Comparison of ENCODE assay signal across 17 cellular contexts in the genomic region with DNA sequence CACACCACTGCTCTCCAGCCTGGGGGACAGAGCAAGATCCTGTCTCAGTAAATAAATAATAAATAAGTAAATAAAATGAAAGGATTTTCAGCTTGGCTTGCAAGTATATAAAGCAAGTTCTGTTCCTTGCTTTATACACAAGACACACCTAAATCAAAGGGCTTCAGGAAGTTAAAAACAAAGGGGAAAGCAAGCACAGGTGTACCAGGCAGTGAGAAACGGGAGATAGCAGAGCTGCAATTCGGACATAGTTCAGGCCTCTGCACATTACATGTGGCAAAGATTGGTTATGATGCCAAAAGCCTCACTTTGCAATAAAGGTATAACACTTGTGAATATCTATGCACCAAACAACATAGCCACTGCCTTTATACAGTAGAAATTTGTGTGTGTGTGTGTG. TPM values are rescaled to one million over a fixed set of nuclear protein-coding genes. Genes with fewer than 3 reads are reported as not detected.
A peak's percentile ranks its signal among the peaks of the same experiment; 100 is the strongest.
DNase-seq lines count a peak whose midpoint lies in the region; ATAC-seq and TF ChIP-seq lines count a peak whose summit lies in the region.
"Had no signal": no experiment of that assay in that cellular context is flagged by ENCODE, and none has a peak within 500 bp of the region (broad histone marks: within the 10 kb centered on the region; RNA-seq: fewer than 3 reads in every experiment).

No MANE protein-coding gene starts in this region.

- H3K9me3 ChIP-seq in GM23248 (ENCODE audit: low read depth) (no peaks in the 10 kb centered on the region), thoracic aorta (no peaks in the 10 kb centered on the region)
- H3K9me3 ChIP-seq: A549 had no signal

- no peak for ATAC-seq in activated T-cell treated with anti-CD3 and anti-CD28 coated beads, Interleukin-2, amount 50 U/mL, for 72 hours (replicated peaks in 1 of 2)
- ATAC-seq in left colon, result peak; percentile 79
- no peak for ATAC-seq in thoracic aorta (ENCODE audit: insufficient number of reproducible peaks, low FRiP score, low read depth)
- ATAC-seq: A549, HepG2, PC-3 had no signal

- peaks cover 0 to 4% of the 10 kb centered on the region in 2 donors for H3K36me3 Mint-ChIP-seq in activated T-cell treated with anti-CD3 and anti-CD28 coated beads, Interleukin-2, amount 50 U/mL, for 72 hours (ENCODE audit: insufficient read depth in 2 of 2)

- DNase-seq in activated T-cell treated with anti-CD3 and anti-CD28 coated beads, Interleukin-2, amount 50 U/mL, for 72 hours, result no peak
- no peak for DNase-seq in activated T-cell treated with anti-CD3 and anti-CD28 coated beads, Interleukin-2, amount 50 U/mL, for 1 hour
- DNase-seq in GM23248 (no peak), left colon (no peak), thoracic aorta (ENCODE audit: low spot score) (no peak), DMS79 (lab: John Stamatoyannopoulos, UW) (no peak), retina (no peak), NCI-H128 (lab: John Stamatoyannopoulos, UW; ENCODE audit: unreplicated experiment) (no peak)
- DNase-seq: KG1, NCI-H1436 treated with DMSO at 0.1 percent for 48 hours, NCI-H2029 treated with DMSO at 0.1 percent for 48 hours, NCI-H774, PC-3 had no signal

- no peak overlapping the region for H3K4me3 Mint-ChIP-seq in activated T-cell treated with anti-CD3 and anti-CD28 coated beads, Interleukin-2, amount 50 U/mL, for 72 hours

- no peaks in the 10 kb centered on the region for H3K9me2 ChIP-seq in GM23248 (ENCODE audit: insufficient read depth)

- H3K36me3 ChIP-seq in GM23248 (ENCODE audit: low read depth), result no peaks in the 10 kb centered on the region
- peaks cover 9% of the 10 kb centered on the region for H3K36me3 ChIP-seq in thoracic aorta

- H3K27ac Mint-ChIP-seq in activated T-cell treated with anti-CD3 and anti-CD28 coated beads, Interleukin-2, amount 50 U/mL, for 72 hours, result peak overlapping the region; percentile 2

- in situ Hi-C loops in GM23248 (cut with MboI), result no loop called here

- no peaks in the 10 kb centered on the region for H3K9me3 Mint-ChIP-seq in activated T-cell treated with anti-CD3 and anti-CD28 coated beads, Interleukin-2, amount 50 U/mL, for 72 hours

- 0 out of 2 replicates have a peak, but pooled peaks cover 15% of the 10 kb centered on the region for H3F3A ChIP-seq in GM23248 (ENCODE audit: insufficient read depth)

- no peak overlapping the region for H2AFZ ChIP-seq in GM23248

- no peak for TF ChIP-seq CTCF in thoracic aorta (IDR thresholded peaks at IDR 0.05)

- H3K4me2 ChIP-seq in GM23248 (ENCODE audit: unreplicated experiment), result no peak overlapping the region
- H3K4me2 ChIP-seq: A549 had no signal

- peaks cover 97% of the 10 kb centered on the region for H3K79me2 ChIP-seq in GM23248 (ENCODE audit: insufficient read depth)

- H3K27me3 ChIP-seq in GM23248 (replicated peaks; ENCODE audit: insufficient read depth) (no peaks in the 10 kb centered on the region), thoracic aorta (replicated peaks; ENCODE audit: insufficient read depth) (no peaks in the 10 kb centered on the region)

- H3K4me1 ChIP-seq in GM23248 (ENCODE audit: insufficient read depth) (peaks cover 23% of the 10 kb centered on the region), thoracic aorta (ENCODE audit: control insufficient read depth in 1 of 2, low read depth in 2 of 2) (peaks cover 34 to 43% of the 10 kb centered on the region in 2 donors)

- intact Hi-C loops in left colon (cut with DNase I, micrococcal nuclease), result no loop called here

- no peak overlapping the region for H3K4me3 ChIP-seq in GM23248
- no peak overlapping the region for H3K4me3 ChIP-seq in thoracic aorta
- H3K4me3 ChIP-seq: A549 had no signal

- H3K4me1 Mint-ChIP-seq in activated T-cell treated with anti-CD3 and anti-CD28 coated beads, Interleukin-2, amount 50 U/mL, for 72 hours (ENCODE audit: low read depth), result peaks cover 65% of the 10 kb centered on the region

- 98 to 100% methylated on average over 2 of the region's 2 CpGs for WGBS in GM23248 (ENCODE audit: low coverage in 1 of 2, low lambda C conversion rate in 2 of 2, missing lambda C conversion rate in 2 of 2), 2 experiments

- no peak overlapping the region for H3K9ac ChIP-seq in GM23248

- no peaks in the 10 kb centered on the region for H4K20me1 ChIP-seq in GM23248 (ENCODE audit: insufficient read depth)

- peak overlapping the region; percentile 84; the same call in 1 of the 2 replicates for H3K27ac ChIP-seq in GM23248
- peak overlapping the region; percentile 68 to 87 for H3K27ac ChIP-seq in thoracic aorta
- H3K27ac ChIP-seq: A549, C4-2B, RWPE1 had no signal

- H3K27me3 Mint-ChIP-seq in activated T-cell treated with anti-CD3 and anti-CD28 coated beads, Interleukin-2, amount 50 U/mL, for 72 hours (ENCODE audit: low read depth), result no peaks in the 10 kb centered on the region

RNA-seq across cellular contexts. Expression of gene MYO9B, which starts 47.5 kb away (rescaled TPM):
- total RNA-seq in activated T-cell treated with anti-CD3 and anti-CD28 coated beads, Interleukin-2, amount 50 U/mL, for 72 hours, result 100 to 1,000 TPM; 106 to 135 TPM
- total RNA-seq in GM23248 (2014; rRNA removed; shearing (Covaris generic)), result 49.1 and 71.8 TPM in 2 replicates
- polyA plus RNA-seq in GM23248 (2016; fragmentation: Nextera tagmentation; extraction: Ambion mirVana), result 18.6 and 20.1 TPM in 2 replicates
- total RNA-seq in left colon (10 to 100 TPM; 69.9 to 82.2 TPM), thoracic aorta (100 to 1,000 TPM; 229 to 257 TPM)

RNA-seq across cellular contexts. Expression of gene HAUS8, which starts 47.8 kb away (rescaled TPM):
- 10 to 100 TPM; 37.3 to 45.6 TPM for total RNA-seq in activated T-cell treated with anti-CD3 and anti-CD28 coated beads, Interleukin-2, amount 50 U/mL, for 72 hours
- total RNA-seq in GM23248 (2014; rRNA removed; shearing (Covaris generic)), result 1.0 and 3.4 TPM in 2 replicates
- polyA plus RNA-seq in GM23248 (2016; fragmentation: Nextera tagmentation; extraction: Ambion mirVana), result 8.2 and 10.6 TPM in 2 replicates
- total RNA-seq in left colon (10 to 100 TPM; 10.7 to 14.1 TPM), thoracic aorta (10 to 100 TPM in 1 of 2 donors, 1 to 10 TPM in 1; 2.2 to 11.3 TPM)
